ENCODE assay signal across 9 cellular contexts in genomic region chr3:197305854-197306253, GRCh38. TPM values are rescaled to one million over a fixed set of nuclear protein-coding genes. Genes with fewer than 3 reads are reported as not detected.
DNase-seq lines count a peak whose midpoint lies in the region; ATAC-seq lines count a peak whose summit lies in the region.
"Had no signal": no experiment of that assay in that cellular context is flagged by ENCODE, and none has a peak within 500 bp of the region (broad histone marks: within the 10 kb centered on the region; RNA-seq: fewer than 3 reads in every experiment).

No MANE protein-coding gene starts in this region.

- H3K4me1 Mint-ChIP-seq in activated CD4-positive, alpha-beta T cell treated with anti-CD3 and anti-CD28 coated beads, Interleukin-2, amount 10 ng/mL, durations not matched to agents 7 days and 5 days, result peaks cover 26% of the 10 kb centered on the region
- peaks cover 6 to 10% (median 10%) of the 10 kb centered on the region in 3 donors for H3K4me1 Mint-ChIP-seq in T-cell

- CTCF ChIA-PET in activated CD4-positive, alpha-beta T cell treated with anti-CD3 and anti-CD28 coated beads, Interleukin-2, amount 10 ng/mL, durations not matched to agents 7 days and 5 days (lab: Charles Lee), result no interaction called here
- CTCF ChIA-PET in T-cell (lab: Charles Lee), result no interaction called here

- POLR2A ChIA-PET in activated CD4-positive, alpha-beta T cell treated with anti-CD3 and anti-CD28 coated beads, Interleukin-2, amount 10 ng/mL, durations not matched to agents 7 days and 5 days (lab: Charles Lee), result no interaction called here
- POLR2A ChIA-PET in T-cell (lab: Charles Lee), result interaction anchor here (0.5 to 1.2 kb wide), 3 partner anchors 8 to 69 kb away, joined by 3 to 6 read pairs (median 4); no protein-coding TSS in a partner anchor

- H3K36me3 Mint-ChIP-seq in activated CD4-positive, alpha-beta T cell treated with anti-CD3 and anti-CD28 coated beads, Interleukin-2, amount 10 ng/mL, durations not matched to agents 7 days and 5 days (ENCODE audit: low read depth), result peaks cover 2% of the 10 kb centered on the region
- no peaks in the 10 kb centered on the region for H3K36me3 Mint-ChIP-seq in T-cell

- H3K9me3 Mint-ChIP-seq in activated CD4-positive, alpha-beta T cell treated with anti-CD3 and anti-CD28 coated beads, Interleukin-2, amount 10 ng/mL, durations not matched to agents 7 days and 5 days, result no peaks in the 10 kb centered on the region
- H3K9me3 Mint-ChIP-seq in T-cell, result no peaks in the 10 kb centered on the region

- in situ Hi-C loops in ACHN (cut with HindIII; ENCODE audit: low pct_ligation_motif_present, low pct_unique_long_range_greater_than_20kb, low sequenced_read_pairs), result no loop called here

- H3K4me3 Mint-ChIP-seq in activated CD4-positive, alpha-beta T cell treated with anti-CD3 and anti-CD28 coated beads, Interleukin-2, amount 10 ng/mL, durations not matched to agents 7 days and 5 days, result no peak overlapping the region
- no peak overlapping the region for H3K4me3 Mint-ChIP-seq in T-cell

- ATAC-seq in HG02759 (IDR thresholded peaks at IDR 0.05; ENCODE audit: unreplicated experiment) (peak; percentile 86), T-cell (replicated peaks in 1 of 4) (peak; percentile 40 to 86 (median 60))

- H3K27me3 Mint-ChIP-seq in activated CD4-positive, alpha-beta T cell treated with anti-CD3 and anti-CD28 coated beads, Interleukin-2, amount 10 ng/mL, durations not matched to agents 7 days and 5 days, result peaks cover 20% of the 10 kb centered on the region
- peaks cover 2 to 6% of the 10 kb centered on the region in 2 donors for H3K27me3 Mint-ChIP-seq in T-cell

- H3K4me3 ChIP-seq in skeletal muscle cell (ENCODE audit: low read depth, low read length), result no peak overlapping the region

- DNase-seq in activated CD4-positive, alpha-beta T cell treated with anti-CD3 and anti-CD28 coated beads, Interleukin-2, amount 10 ng/mL, durations not matched to agents 7 days and 5 days, result peak; percentile 20
- DNase-seq in activated CD4-positive, alpha-beta T cell treated with anti-CD3 and anti-CD28 coated beads for 1 hour, result no peak
- peak in 2 of 34 experiments; percentile 5 to 14 for DNase-seq in T-cell
- DNase-seq in skeletal muscle cell (ENCODE audit: low read depth), result peak; percentile 56
- DNase-seq in ACHN, result no peak
- no peak for DNase-seq in DMS114 treated with DMSO at 0.1 percent for 48 hours (lab: John Stamatoyannopoulos, UW; ENCODE audit: unreplicated experiment)
- DNase-seq in T1000 (lab: John Stamatoyannopoulos, UW), result no peak
- DNase-seq: stimulated activated CD4-positive, alpha-beta T cell treated with anti-CD3 and anti-CD28 coated beads, Interleukin-1b, Interleukin-23, amount 100 ng/mL, for 48 hours had no signal

- no peak overlapping the region for H3K27ac Mint-ChIP-seq in activated CD4-positive, alpha-beta T cell treated with anti-CD3 and anti-CD28 coated beads, Interleukin-2, amount 10 ng/mL, durations not matched to agents 7 days and 5 days
- no peak overlapping the region for H3K27ac Mint-ChIP-seq in T-cell

RNA-seq across cellular contexts. Expression of gene DLG1, which starts 7.4 kb away (rescaled TPM):
- total RNA-seq in activated CD4-positive, alpha-beta T cell treated with anti-CD3 and anti-CD28 coated beads, Interleukin-2, amount 10 ng/mL, durations not matched to agents 7 days and 5 days, result 10 to 100 TPM; 72.2 to 81.6 TPM
- total RNA-seq in T-cell, result 10 to 100 TPM; 65.5 to 96.5 (median 68.4) TPM

Comparison
In these comparisons a context has a peak if more than half of its experiments do, and no peak if none do; other contexts are left out.
1. DNase-seq: peak in activated CD4-positive, alpha-beta T cell treated with anti-CD3 and anti-CD28 coated beads, Interleukin-2, amount 10 ng/mL, durations not matched to agents 7 days and 5 days (single experiment) and skeletal muscle cell (single experiment); none in activated CD4-positive, alpha-beta T cell treated with anti-CD3 and anti-CD28 coated beads for 1 hour (single experiment), ACHN (single experiment), DMS114 treated with DMSO at 0.1 percent for 48 hours (single experiment) and T1000 (single experiment).